1 cellular context compared by ENCODE assay signal in the genomic region with DNA sequence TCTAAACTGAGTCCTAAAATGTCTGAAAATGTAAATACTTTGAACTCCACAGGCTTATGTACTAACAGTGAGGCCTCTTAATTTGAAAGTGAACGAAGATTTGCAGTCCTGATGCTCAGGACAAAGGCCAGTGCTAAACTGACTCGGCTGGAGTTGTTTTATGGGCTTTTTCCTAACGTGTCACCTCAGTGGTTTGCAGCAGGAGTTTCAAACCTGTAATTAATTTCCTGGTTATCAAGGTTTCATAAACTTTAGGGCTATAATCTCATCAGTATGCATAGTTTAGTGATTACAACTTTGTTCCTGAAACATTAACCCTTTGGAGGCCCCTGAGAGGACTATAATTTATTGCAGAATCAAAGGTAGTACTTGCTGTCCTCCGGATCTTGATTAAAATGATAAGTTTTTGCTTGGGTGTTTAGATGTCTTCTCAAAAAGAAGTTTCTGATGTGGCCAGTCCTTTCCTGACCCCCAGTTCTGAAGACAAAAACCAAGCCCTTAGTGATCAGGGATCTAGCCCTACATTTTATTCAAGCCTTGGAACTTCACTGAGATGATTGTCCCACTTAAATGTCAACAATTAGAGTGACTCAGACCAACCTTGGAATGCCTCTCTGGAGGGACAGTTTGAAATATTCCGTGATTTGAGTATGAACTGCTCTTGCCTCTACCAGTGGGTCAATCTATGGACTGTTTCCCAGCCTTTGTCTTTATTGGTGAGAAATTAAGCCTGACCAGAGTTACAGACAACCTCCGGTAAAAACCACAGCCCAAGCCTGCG.
TF ChIP-seq lines count a peak whose summit lies in the region.

No MANE protein-coding gene starts in this region.

TF ChIP-seq in endothelial cell of umbilical vein, 7 proteins besides CTCF, POLR2A, EP300 and RAD21 (continued from another document):
- TF ChIP-seq, protein P1, sequence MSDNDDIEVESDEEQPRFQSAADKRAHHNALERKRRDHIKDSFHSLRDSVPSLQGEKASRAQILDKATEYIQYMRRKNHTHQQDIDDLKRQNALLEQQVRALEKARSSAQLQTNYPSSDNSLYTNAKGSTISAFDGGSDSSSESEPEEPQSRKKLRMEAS (IDR thresholded peaks at IDR 0.05; ENCODE audit: insufficient read depth, insufficient read length): no peak
- TF ChIP-seq JUN (IDR thresholded peaks at IDR 0.05; ENCODE audit: borderline replicate concordance, insufficient read depth, insufficient read length, low read depth) (no peak), GATA2 (IDR thresholded peaks at IDR 0.05; ENCODE audit: insufficient read depth, insufficient read length, low read depth, low read length) (no peak), POLR2AphosphoS5 (IDR thresholded peaks at IDR 0.05; ENCODE audit: insufficient read depth, low read depth, low read length) (no peak), MYC (IDR thresholded peaks at IDR 0.05; ENCODE audit: low read depth, low read length) (no peak), EZH2 (IDR thresholded peaks at IDR 0.05; ENCODE audit: borderline replicate concordance, low read depth, low read length, severe bottlenecking) (no peak)
